8 cellular contexts compared by ENCODE assay signal in the genomic region with DNA sequence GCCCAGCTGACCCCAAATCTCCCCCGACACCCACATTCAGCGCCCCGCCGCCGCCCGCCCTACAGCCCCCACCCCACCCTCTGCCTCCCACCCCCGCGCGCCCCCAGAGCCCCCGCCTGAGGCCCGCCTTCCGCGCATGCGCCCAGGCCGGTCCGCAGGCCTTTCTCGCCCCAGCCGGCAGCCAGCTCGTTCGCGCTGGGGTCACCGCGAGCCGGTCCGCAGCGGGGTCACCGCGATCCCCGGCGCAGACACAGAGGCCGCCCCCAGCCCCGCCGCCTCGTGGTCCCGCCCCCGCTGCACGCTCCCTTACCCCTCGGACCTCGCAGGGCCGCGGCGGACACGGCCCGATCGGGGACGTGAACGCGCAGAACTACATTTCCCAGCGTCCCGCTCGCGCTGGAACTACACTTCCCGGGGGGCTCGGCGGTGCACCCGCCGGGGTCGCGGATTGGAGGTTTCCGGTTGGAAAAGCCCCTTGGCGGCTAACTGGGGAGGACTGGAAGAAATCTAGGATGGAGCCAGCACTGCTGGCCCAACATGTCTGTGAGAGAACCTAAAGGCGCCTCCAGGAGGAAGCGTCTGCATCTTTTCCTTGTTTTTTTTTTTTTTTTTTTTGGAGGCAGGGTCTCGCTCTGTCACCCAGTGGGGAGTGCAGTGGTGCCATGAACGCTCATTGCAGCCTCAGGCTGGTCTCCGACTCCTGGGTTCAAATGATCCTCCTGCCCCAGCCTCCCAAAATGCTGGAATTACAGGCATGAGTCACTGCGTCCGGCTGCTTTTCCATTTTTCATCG. TPM values are rescaled to one million over a fixed set of nuclear protein-coding genes. Genes with fewer than 3 reads are reported as not detected.
DNase-seq lines count a peak whose midpoint lies in the region; ATAC-seq and TF ChIP-seq lines count a peak whose summit lies in the region.

ZNF605 (minus strand) TSS at position 374 of the 793 bp plus-strand sequence. CDS start 10,671 bp downstream, outside the sequence.

- CTCF ChIA-PET in activated B cell treated with CpG ODN at 0.5 μM for 24 hours (lab: Charles Lee): interaction anchor here (1.3 kb wide), 1 partner anchor 226 kb away, joined by 3 read pairs; the partner anchor contains the start of gene ZNF268

- peaks cover 33% of the 10 kb centered on the region for H3K4me1 Mint-ChIP-seq in activated B cell treated with CpG ODN at 0.5 μM for 24 hours

- POLR2A ChIA-PET in activated B cell treated with CpG ODN at 0.5 μM for 24 hours (lab: Charles Lee): interaction anchor here (0.6 to 2.9 kb wide), 8 partner anchors 31 to 507 kb away, joined by 3 to 20 read pairs (median 6); partner anchors contain the start of genes CHFR and ZNF26

- TF ChIP-seq CTCF in activated B cell treated with CpG ODN at 0.5 μM for 24 hours (IDR thresholded peaks at IDR 0.05) (no peak), cardiac fibroblast (IDR thresholded peaks at IDR 0.05; ENCODE audit: low read depth, low read length) (no peak)

- H3K27me3 Mint-ChIP-seq in activated B cell treated with CpG ODN at 0.5 μM for 24 hours: no peaks in the 10 kb centered on the region

- H3K9me3 Mint-ChIP-seq in activated B cell treated with CpG ODN at 0.5 μM for 24 hours: no peaks in the 10 kb centered on the region

- peak within 1 kb of the TSS; percentile 96 for H3K4me3 Mint-ChIP-seq in activated B cell treated with CpG ODN at 0.5 μM for 24 hours

- intact Hi-C loops in activated B cell treated with CpG ODN at 0.5 μM for 24 hours (cut with micrococcal nuclease): loop anchor here (1.0 to 2.0 kb wide), 9 partner anchors 30 to 225 kb away; partner anchors contain the start of genes CHFR, GOLGA3, ZNF10 and ZNF140

- DNase-seq in SIG-M5 treated with dmso at 0.1 percent for 504 hours (lab: John Stamatoyannopoulos, UW; ENCODE audit: unreplicated experiment) (peak; percentile 86), SIG-M5 (lab: John Stamatoyannopoulos, UW) (no peak), NCI-H2107 (lab: John Stamatoyannopoulos, UW) (peak; percentile 62), activated B cell treated with CpG ODN at 0.5 μM for 24 hours (peak; percentile 87), cardiac fibroblast (ENCODE audit: low read depth in 2 of 2) (peak; percentile 89 to 95), inferior parietal cortex (ENCODE audit: extremely low spot score) (peak; percentile 89), smooth muscle cell of the brain vasculature (ENCODE audit: low read depth, low spot score) (peak; percentile 72)

- peak within 1 kb of the TSS; percentile 62 to 78 for H3K4me3 ChIP-seq in cardiac fibroblast (replicated peaks in 1 of 2; ENCODE audit: low read depth in 2 of 2, low read length in 2 of 2)

- peak within 1 kb of the TSS; percentile 93 for H3K27ac Mint-ChIP-seq in activated B cell treated with CpG ODN at 0.5 μM for 24 hours

- peaks cover 14% of the 10 kb centered on the region for H3K36me3 Mint-ChIP-seq in activated B cell treated with CpG ODN at 0.5 μM for 24 hours (ENCODE audit: low read depth)

- ATAC-seq in HG02973 (IDR thresholded peaks at IDR 0.05; ENCODE audit: unreplicated experiment): peak; percentile 96
- ATAC-seq in activated B cell treated with CpG ODN at 0.5 μM for 24 hours (ENCODE audit: low read depth): peak; percentile 89

RNA-seq across cellular contexts. Expression of gene ZNF605, which starts in this region (rescaled TPM):
- 12.2 and 15.4 TPM in 2 replicates for total RNA-seq in activated B cell treated with CpG ODN at 0.5 μM for 24 hours
